26 cellular contexts compared by ENCODE assay signal in genomic region chr10:2942937-2943336, GRCh38.
"Had no signal": no experiment of that assay in that cellular context is flagged by ENCODE, and none has a peak within 500 bp of the region (broad histone marks: within the 10 kb centered on the region; RNA-seq: fewer than 3 reads in every experiment).

No MANE protein-coding gene starts in this region.

- H3K27me3 ChIP-seq: body of pancreas, colonic mucosa had no signal

- H3K4me3 ChIP-seq: body of pancreas, colonic mucosa, esophagus squamous epithelium had no signal

- ATAC-seq: activated CD4-positive, alpha-beta T cell treated with anti-CD3 and anti-CD28 coated beads for 36 hours; activated T-cell treated with anti-CD3 and anti-CD28 coated beads, Interleukin-2, amount 50 U/mL, for 72 hours; activated T-helper 17 cell treated with anti-CD3 and anti-CD28 coated beads, Interleukin-2, amount 50 U/mL, for 72 hours; body of pancreas; T-helper 17 cell had no signal

- H3K27ac ChIP-seq: body of pancreas, colonic mucosa, epithelial cell of prostate, esophagus squamous epithelium had no signal

- H3K9me3 ChIP-seq: body of pancreas, colonic mucosa, esophagus squamous epithelium had no signal

- H3K4me1 ChIP-seq: body of pancreas, colonic mucosa, esophagus squamous epithelium had no signal

- H3K36me3 ChIP-seq: colonic mucosa, esophagus squamous epithelium had no signal

- DNase-seq: activated CD4-positive, alpha-beta memory T cell treated with anti-CD3 and anti-CD28 coated beads, Interleukin-2, amount 10 ng/mL, durations not matched to agents 7 days and 5 days; activated CD4-positive, alpha-beta T cell treated with anti-CD3 and anti-CD28 coated beads for 36 hours; activated CD4-positive, alpha-beta T cell treated with anti-CD3 and anti-CD28 coated beads, Interleukin-2, amount 10 ng/mL, durations not matched to agents 7 days and 5 days; activated CD4-positive, alpha-beta T cell treated with anti-CD3 and anti-CD28 coated beads, Interleukin-2, amount 50 U/mL, for 4 hours; activated CD4-positive, CD25-positive, alpha-beta regulatory T cell; activated CD4-positive, CD25-positive, alpha-beta regulatory T cell treated with anti-CD3 and anti-CD28 coated beads, Interleukin-2, amount 50 U/mL, for 72 hours; activated CD8-positive, alpha-beta memory T cell treated with anti-CD3 and anti-CD28 coated beads, Interleukin-2, amount 50 U/mL, for 48 hours; activated effector memory CD4-positive, alpha-beta T cell treated with Interleukin-2 at 50 U/mL for 16 hours; activated gamma-delta T cell treated with Interleukin-2 at 50 U/mL for 16 hours; activated naive CD4-positive, alpha-beta T cell treated with anti-CD3 and anti-CD28 coated beads, Interleukin-2, amount 50 U/mL, for 16 hours; activated naive CD4-positive, alpha-beta T cell treated with Interleukin-2 at 50 U/mL for 16 hours; activated T-cell treated with anti-CD3 and anti-CD28 coated beads for 4 hours; activated T-cell treated with anti-CD3 and anti-CD28 coated beads, Interleukin-2, amount 50 U/mL, for 24 hours; activated T-cell treated with anti-CD3 and anti-CD28 coated beads, Interleukin-2, amount 50 U/mL, for 72 hours; amygdala; aorta; body of pancreas; caudate nucleus; colonic mucosa; effector CD8-positive, alpha-beta T cell; esophagus squamous epithelium; foreskin melanocyte; T-helper 1 cell; T-helper 17 cell had no signal
